Comparison of ENCODE assay signal across 1 cellular context in the genomic region with DNA sequence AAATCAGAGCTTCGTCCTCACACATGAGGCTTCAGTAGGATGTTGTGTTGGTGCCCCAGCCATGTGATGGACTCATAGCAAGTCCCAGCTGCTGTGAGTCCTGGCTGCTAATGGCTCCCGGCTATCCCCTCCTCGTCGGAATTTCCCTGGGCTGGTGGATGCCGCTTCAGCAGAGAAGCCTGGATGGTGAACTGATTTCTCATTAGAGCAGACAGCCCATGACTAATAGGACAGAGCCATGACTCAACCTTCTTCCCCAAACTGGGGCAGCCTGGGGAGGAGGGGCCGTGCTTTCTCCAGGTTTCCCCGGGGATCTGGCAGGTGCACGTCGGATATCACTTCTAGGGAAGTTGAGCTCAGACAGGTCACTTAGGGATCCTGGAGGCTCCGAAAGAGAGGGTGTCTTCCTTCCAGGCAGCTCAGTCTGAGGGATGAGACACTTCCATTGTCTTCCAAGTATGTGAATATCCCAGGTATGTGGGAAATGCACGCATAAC.
TF ChIP-seq lines count a peak whose summit lies in the region.

No MANE protein-coding gene starts in this region.

TF ChIP-seq in GM23338, 12 proteins besides CTCF, POLR2A, EP300 and RAD21:
- TF ChIP-seq EZH2 (IDR thresholded peaks at IDR 0.05; ENCODE audit: low read depth, unreplicated experiment): no peak
- no peak for TF ChIP-seq STAT1 (IDR thresholded peaks at IDR 0.05; ENCODE audit: unreplicated experiment)
- TF ChIP-seq JUNB (IDR thresholded peaks at IDR 0.05; ENCODE audit: unreplicated experiment): no peak
- TF ChIP-seq, protein P1, sequence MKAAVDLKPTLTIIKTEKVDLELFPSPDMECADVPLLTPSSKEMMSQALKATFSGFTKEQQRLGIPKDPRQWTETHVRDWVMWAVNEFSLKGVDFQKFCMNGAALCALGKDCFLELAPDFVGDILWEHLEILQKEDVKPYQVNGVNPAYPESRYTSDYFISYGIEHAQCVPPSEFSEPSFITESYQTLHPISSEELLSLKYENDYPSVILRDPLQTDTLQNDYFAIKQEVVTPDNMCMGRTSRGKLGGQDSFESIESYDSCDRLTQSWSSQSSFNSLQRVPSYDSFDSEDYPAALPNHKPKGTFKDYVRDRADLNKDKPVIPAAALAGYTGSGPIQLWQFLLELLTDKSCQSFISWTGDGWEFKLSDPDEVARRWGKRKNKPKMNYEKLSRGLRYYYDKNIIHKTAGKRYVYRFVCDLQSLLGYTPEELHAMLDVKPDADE (IDR thresholded peaks at IDR 0.05): no peak
- TF ChIP-seq, protein P2, sequence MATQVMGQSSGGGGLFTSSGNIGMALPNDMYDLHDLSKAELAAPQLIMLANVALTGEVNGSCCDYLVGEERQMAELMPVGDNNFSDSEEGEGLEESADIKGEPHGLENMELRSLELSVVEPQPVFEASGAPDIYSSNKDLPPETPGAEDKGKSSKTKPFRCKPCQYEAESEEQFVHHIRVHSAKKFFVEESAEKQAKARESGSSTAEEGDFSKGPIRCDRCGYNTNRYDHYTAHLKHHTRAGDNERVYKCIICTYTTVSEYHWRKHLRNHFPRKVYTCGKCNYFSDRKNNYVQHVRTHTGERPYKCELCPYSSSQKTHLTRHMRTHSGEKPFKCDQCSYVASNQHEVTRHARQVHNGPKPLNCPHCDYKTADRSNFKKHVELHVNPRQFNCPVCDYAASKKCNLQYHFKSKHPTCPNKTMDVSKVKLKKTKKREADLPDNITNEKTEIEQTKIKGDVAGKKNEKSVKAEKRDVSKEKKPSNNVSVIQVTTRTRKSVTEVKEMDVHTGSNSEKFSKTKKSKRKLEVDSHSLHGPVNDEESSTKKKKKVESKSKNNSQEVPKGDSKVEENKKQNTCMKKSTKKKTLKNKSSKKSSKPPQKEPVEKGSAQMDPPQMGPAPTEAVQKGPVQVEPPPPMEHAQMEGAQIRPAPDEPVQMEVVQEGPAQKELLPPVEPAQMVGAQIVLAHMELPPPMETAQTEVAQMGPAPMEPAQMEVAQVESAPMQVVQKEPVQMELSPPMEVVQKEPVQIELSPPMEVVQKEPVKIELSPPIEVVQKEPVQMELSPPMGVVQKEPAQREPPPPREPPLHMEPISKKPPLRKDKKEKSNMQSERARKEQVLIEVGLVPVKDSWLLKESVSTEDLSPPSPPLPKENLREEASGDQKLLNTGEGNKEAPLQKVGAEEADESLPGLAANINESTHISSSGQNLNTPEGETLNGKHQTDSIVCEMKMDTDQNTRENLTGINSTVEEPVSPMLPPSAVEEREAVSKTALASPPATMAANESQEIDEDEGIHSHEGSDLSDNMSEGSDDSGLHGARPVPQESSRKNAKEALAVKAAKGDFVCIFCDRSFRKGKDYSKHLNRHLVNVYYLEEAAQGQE (IDR thresholded peaks at IDR 0.05; ENCODE audit: unreplicated experiment): no peak
- no peak for TF ChIP-seq POLR2AphosphoS5 (IDR thresholded peaks at IDR 0.05; ENCODE audit: low read depth)
- TF ChIP-seq EZH2phosphoT487 (IDR thresholded peaks at IDR 0.05; ENCODE audit: unreplicated experiment): no peak
- TF ChIP-seq ZNF331 (CRISPR knock-in tag; IDR thresholded peaks at IDR 0.05; ENCODE audit: low read depth): no peak
- no peak for TF ChIP-seq NANOG (IDR thresholded peaks at IDR 0.05; ENCODE audit: borderline replicate concordance)
- no peak for TF ChIP-seq ZNF114 (CRISPR knock-in tag; IDR thresholded peaks at IDR 0.05)
- no peak for TF ChIP-seq CREB1 (CRISPR knock-in tag; IDR thresholded peaks at IDR 0.05; ENCODE audit: low read depth)
- TF ChIP-seq, protein P3, sequence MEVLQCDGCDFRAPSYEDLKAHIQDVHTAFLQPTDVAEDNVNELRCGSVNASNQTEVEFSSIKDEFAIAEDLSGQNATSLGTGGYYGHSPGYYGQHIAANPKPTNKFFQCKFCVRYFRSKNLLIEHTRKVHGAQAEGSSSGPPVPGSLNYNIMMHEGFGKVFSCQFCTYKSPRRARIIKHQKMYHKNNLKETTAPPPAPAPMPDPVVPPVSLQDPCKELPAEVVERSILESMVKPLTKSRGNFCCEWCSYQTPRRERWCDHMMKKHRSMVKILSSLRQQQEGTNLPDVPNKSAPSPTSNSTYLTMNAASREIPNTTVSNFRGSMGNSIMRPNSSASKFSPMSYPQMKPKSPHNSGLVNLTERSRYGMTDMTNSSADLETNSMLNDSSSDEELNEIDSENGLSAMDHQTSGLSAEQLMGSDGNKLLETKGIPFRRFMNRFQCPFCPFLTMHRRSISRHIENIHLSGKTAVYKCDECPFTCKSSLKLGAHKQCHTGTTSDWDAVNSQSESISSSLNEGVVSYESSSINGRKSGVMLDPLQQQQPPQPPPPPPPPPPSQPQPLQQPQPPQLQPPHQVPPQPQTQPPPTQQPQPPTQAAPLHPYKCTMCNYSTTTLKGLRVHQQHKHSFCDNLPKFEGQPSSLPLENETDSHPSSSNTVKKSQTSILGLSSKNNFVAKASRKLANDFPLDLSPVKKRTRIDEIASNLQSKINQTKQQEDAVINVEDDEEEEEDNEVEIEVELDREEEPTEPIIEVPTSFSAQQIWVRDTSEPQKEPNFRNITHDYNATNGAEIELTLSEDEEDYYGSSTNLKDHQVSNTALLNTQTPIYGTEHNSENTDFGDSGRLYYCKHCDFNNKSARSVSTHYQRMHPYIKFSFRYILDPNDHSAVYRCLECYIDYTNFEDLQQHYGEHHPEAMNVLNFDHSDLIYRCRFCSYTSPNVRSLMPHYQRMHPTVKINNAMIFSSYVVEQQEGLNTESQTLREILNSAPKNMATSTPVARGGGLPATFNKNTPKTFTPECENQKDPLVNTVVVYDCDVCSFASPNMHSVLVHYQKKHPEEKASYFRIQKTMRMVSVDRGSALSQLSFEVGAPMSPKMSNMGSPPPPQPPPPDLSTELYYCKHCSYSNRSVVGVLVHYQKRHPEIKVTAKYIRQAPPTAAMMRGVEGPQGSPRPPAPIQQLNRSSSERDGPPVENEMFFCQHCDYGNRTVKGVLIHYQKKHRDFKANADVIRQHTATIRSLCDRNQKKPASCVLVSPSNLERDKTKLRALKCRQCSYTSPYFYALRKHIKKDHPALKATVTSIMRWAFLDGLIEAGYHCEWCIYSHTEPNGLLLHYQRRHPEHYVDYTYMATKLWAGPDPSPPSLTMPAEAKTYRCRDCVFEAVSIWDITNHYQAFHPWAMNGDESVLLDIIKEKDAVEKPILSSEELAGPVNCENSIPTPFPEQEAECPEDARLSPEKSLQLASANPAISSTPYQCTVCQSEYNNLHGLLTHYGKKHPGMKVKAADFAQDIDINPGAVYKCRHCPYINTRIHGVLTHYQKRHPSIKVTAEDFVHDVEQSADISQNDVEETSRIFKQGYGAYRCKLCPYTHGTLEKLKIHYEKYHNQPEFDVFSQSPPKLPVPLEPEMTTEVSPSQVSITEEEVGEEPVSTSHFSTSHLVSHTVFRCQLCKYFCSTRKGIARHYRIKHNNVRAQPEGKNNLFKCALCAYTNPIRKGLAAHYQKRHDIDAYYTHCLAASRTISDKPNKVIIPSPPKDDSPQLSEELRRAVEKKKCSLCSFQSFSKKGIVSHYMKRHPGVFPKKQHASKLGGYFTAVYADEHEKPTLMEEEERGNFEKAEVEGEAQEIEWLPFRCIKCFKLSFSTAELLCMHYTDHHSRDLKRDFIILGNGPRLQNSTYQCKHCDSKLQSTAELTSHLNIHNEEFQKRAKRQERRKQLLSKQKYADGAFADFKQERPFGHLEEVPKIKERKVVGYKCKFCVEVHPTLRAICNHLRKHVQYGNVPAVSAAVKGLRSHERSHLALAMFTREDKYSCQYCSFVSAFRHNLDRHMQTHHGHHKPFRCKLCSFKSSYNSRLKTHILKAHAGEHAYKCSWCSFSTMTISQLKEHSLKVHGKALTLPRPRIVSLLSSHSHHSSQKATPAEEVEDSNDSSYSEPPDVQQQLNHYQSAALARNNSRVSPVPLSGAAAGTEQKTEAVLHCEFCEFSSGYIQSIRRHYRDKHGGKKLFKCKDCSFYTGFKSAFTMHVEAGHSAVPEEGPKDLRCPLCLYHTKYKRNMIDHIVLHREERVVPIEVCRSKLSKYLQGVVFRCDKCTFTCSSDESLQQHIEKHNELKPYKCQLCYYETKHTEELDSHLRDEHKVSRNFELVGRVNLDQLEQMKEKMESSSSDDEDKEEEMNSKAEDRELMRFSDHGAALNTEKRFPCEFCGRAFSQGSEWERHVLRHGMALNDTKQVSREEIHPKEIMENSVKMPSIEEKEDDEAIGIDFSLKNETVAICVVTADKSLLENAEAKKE (CRISPR knock-in tag; IDR thresholded peaks at IDR 0.05): no peak
